ENCODE assay signal across 20 cellular contexts in genomic region chr5:168727547-168728120, GRCh38.
DNase-seq lines count a peak whose midpoint lies in the region; ATAC-seq and TF ChIP-seq lines count a peak whose summit lies in the region.
"Had no signal": no experiment of that assay in that cellular context is flagged by ENCODE, and none has a peak within 500 bp of the region (broad histone marks: within the 10 kb centered on the region; RNA-seq: fewer than 3 reads in every experiment).

No MANE protein-coding gene starts in this region.

- H3K4me3 ChIP-seq in H7 (ENCODE audit: insufficient read depth, low read depth, low read length) (no peak overlapping the region), vagina (no peak overlapping the region), right lobe of liver (no peak overlapping the region)
- H3K4me3 ChIP-seq: GM12878, GM23248, HAP-1 had no signal

- no peak for TF ChIP-seq POLR2A in vagina (IDR thresholded peaks at IDR 0.05)
- no peak for TF ChIP-seq POLR2A in right lobe of liver (IDR thresholded peaks at IDR 0.05)

- no peak for TF ChIP-seq CTCF in WTC11 (IDR thresholded peaks at IDR 0.05)
- no peak for TF ChIP-seq CTCF in vagina (IDR thresholded peaks at IDR 0.05)
- TF ChIP-seq CTCF in right lobe of liver (IDR thresholded peaks at IDR 0.05) = no peak

- H3K27me3 Mint-ChIP-seq in WTC11 (ENCODE audit: low read depth) = no peaks in the 10 kb centered on the region
- H3K27me3 Mint-ChIP-seq in T-cell = peaks cover 13 to 24% of the 10 kb centered on the region in 2 donors

- POLR2A ChIA-PET in WTC11 (lab: Charles Lee) = no interaction called here
- POLR2A ChIA-PET in T-cell (lab: Charles Lee) = interaction anchor here in 1 of 2 donors (0.6 kb wide), 1 partner anchor 31 kb away, joined by 3 read pairs; no protein-coding TSS in a partner anchor

- peaks cover 13% of the 10 kb centered on the region for H3K4me1 Mint-ChIP-seq in WTC11
- H3K4me1 Mint-ChIP-seq in T-cell = no peaks in the 10 kb centered on the region
- H3K4me1 Mint-ChIP-seq: CD4-positive, CD25-positive, alpha-beta regulatory T cell; CD8-positive, alpha-beta memory T cell had no signal

- intact Hi-C loops in vagina (cut with DNase I) (no loop called here), right lobe of liver (cut with DNase I) (no loop called here)

- CTCF ChIA-PET in WTC11 (lab: Charles Lee) = interaction anchor here (2.1 kb wide), 1 partner anchor 21 kb away, joined by 16 read pairs; no protein-coding TSS in a partner anchor
- CTCF ChIA-PET in T-cell (lab: Charles Lee) = no interaction called here

- peak; percentile 36 for ATAC-seq in WTC11
- ATAC-seq in right lobe of liver = no peak
- ATAC-seq in GM18520 (IDR thresholded peaks at IDR 0.05; ENCODE audit: unreplicated experiment) = no peak
- no peak for ATAC-seq in T-cell (replicated peaks in 1 of 4)
- ATAC-seq: GM12878 had no signal

- H3K4me1 ChIP-seq in vagina (no peaks in the 10 kb centered on the region), right lobe of liver (no peaks in the 10 kb centered on the region)
- H3K4me1 ChIP-seq: BE2C, HAP-1 had no signal

- H3K9me3 ChIP-seq in vagina = peaks cover 7% of the 10 kb centered on the region
- H3K9me3 ChIP-seq in right lobe of liver = peaks cover 0 to 5% (median 0%) of the 10 kb centered on the region in 4 donors
- H3K9me3 ChIP-seq: BE2C, HAP-1 had no signal

- H3K27me3 ChIP-seq in H7 (ENCODE audit: control insufficient read depth, insufficient read depth, low read length) = no peaks in the 10 kb centered on the region
- H3K27me3 ChIP-seq in vagina = no peaks in the 10 kb centered on the region
- no peaks in the 10 kb centered on the region for H3K27me3 ChIP-seq in right lobe of liver
- H3K27me3 ChIP-seq: BE2C had no signal

- no peak overlapping the region for H3K27ac ChIP-seq in vagina
- no peak overlapping the region for H3K27ac ChIP-seq in right lobe of liver
- H3K27ac ChIP-seq: GM23248 had no signal

- H3K36me3 ChIP-seq in H7 (replicated peaks; ENCODE audit: control insufficient read depth, insufficient read depth, low read length) (no peaks in the 10 kb centered on the region), vagina (no peaks in the 10 kb centered on the region), right lobe of liver (no peaks in the 10 kb centered on the region)
- H3K36me3 ChIP-seq: HAP-1 had no signal

- peak; percentile 55 for DNase-seq in H7
- no peak for DNase-seq in WTC11 (ENCODE audit: low spot score)
- DNase-seq in islet precursor cell = peak; percentile 42
- DNase-seq in vagina (ENCODE audit: extremely low spot score in 2 of 2) = peak; percentile 54 to 79
- no peak for DNase-seq in right lobe of liver
- no peak for DNase-seq in T-cell
- DNase-seq: ACHN; BE2C; C1 segment of cervical spinal cord; CD4-positive, CD25-positive, alpha-beta regulatory T cell; CD8-positive, alpha-beta memory T cell; COR-L47; DMS 273 treated with DMSO at 0.1 percent for 48 hours; DMS53; DND-41; EL; GM23248 had no signal

- H3K9me3 Mint-ChIP-seq in WTC11 = peaks cover 7% of the 10 kb centered on the region
- peaks cover 22 to 26% (median 23%) of the 10 kb centered on the region in 3 donors for H3K9me3 Mint-ChIP-seq in T-cell

- H3K36me3 Mint-ChIP-seq in WTC11 (no peaks in the 10 kb centered on the region), T-cell (no peaks in the 10 kb centered on the region)
- H3K36me3 Mint-ChIP-seq: CD4-positive, CD25-positive, alpha-beta regulatory T cell had no signal

- H3K27ac Mint-ChIP-seq in WTC11 (no peak overlapping the region), T-cell (no peak overlapping the region)

- WGBS in right lobe of liver (ENCODE audit: insufficient coverage, low coverage, low lambda C conversion rate, missing lambda C conversion rate) = no CpG with 5 or more reads among the region's 4 CpGs

- H3K4me3 Mint-ChIP-seq in WTC11 (no peak overlapping the region), T-cell (no peak overlapping the region)
- H3K4me3 Mint-ChIP-seq: CD4-positive, CD25-positive, alpha-beta regulatory T cell had no signal

TF ChIP-seq in WTC11, 78 proteins besides CTCF, POLR2A, EP300 and RAD21:
- TF ChIP-seq NR1H2 (CRISPR knock-in tag; IDR thresholded peaks at IDR 0.05) (no peak), TCF7 (CRISPR knock-in tag; IDR thresholded peaks at IDR 0.05; ENCODE audit: low read depth) (no peak), ZNF121 (CRISPR knock-in tag; IDR thresholded peaks at IDR 0.05) (no peak), KAT7 (CRISPR knock-in tag; IDR thresholded peaks at IDR 0.05; ENCODE audit: borderline replicate concordance) (no peak), JUN (CRISPR knock-in tag; IDR thresholded peaks at IDR 0.05) (no peak), PRDM15 (CRISPR knock-in tag; IDR thresholded peaks at IDR 0.05) (no peak), GRHL2 (CRISPR knock-in tag; IDR thresholded peaks at IDR 0.05; ENCODE audit: insufficient replicate concordance, severe bottlenecking) (no peak), ZNF232 (CRISPR knock-in tag; IDR thresholded peaks at IDR 0.05) (no peak), ZNF396 (CRISPR knock-in tag; IDR thresholded peaks at IDR 0.05; ENCODE audit: borderline replicate concordance) (no peak), IRF2 (CRISPR knock-in tag; IDR thresholded peaks at IDR 0.05; ENCODE audit: borderline replicate concordance, low read depth) (no peak), NR3C1 (CRISPR knock-in tag; conservative IDR thresholded peaks at IDR 0.05; ENCODE audit: low read depth) (no peak), TEAD1 (CRISPR knock-in tag; IDR thresholded peaks at IDR 0.05) (no peak), SP1 (CRISPR knock-in tag; conservative IDR thresholded peaks at IDR 0.05) (no peak), ESRRA (CRISPR knock-in tag; IDR thresholded peaks at IDR 0.05; ENCODE audit: borderline replicate concordance) (no peak)

Comparison
In these comparisons a context has a peak if more than half of its experiments do, and no peak if none do; other contexts are left out.
1. DNase-seq: peak in H7 (single experiment), islet precursor cell (single experiment) and vagina (2 of 2); none in WTC11 (single experiment), right lobe of liver (0 of 3) and T-cell (0 of 34).